28 cellular contexts compared by ENCODE assay signal in genomic region chr11:25247336-25247735, GRCh38.
"Had no signal": no experiment of that assay in that cellular context is flagged by ENCODE, and none has a peak within 500 bp of the region (broad histone marks: within the 10 kb centered on the region; RNA-seq: fewer than 3 reads in every experiment).

No MANE protein-coding gene starts in this region.

- H3K9me3 ChIP-seq: ovary, prostate gland, testis, transverse colon had no signal

- ATAC-seq: activated CD4-positive, alpha-beta T cell treated with anti-CD3 and anti-CD28 coated beads for 36 hours; activated CD8-positive, alpha-beta memory T cell treated with anti-CD3 and anti-CD28 coated beads, Interleukin-2, amount 10 ng/mL, durations not matched to agents 7 days and 5 days; activated CD8-positive, alpha-beta T cell treated with anti-CD3 and anti-CD28 coated beads, Interleukin-2, amount 10 ng/mL, durations not matched to agents 7 days and 5 days; left cardiac atrium; left ventricle myocardium superior; sciatic nerve; stimulated activated naive CD8-positive, alpha-beta T cell treated with anti-CD3 and anti-CD28 coated beads, Interleukin-15, Interleukin-2, amounts not matched to agents 100 U/mL and 50 U/mL, for 24 hours had no signal

- H3K27me3 ChIP-seq: ovary, testis, transverse colon had no signal

- H3K27ac ChIP-seq: ovary, prostate gland, skin epidermis, testis, transverse colon had no signal

- DNase-seq: activated CD4-positive, alpha-beta T cell treated with anti-CD3 and anti-CD28 coated beads for 36 hours; activated CD4-positive, CD25-positive, alpha-beta regulatory T cell; activated CD8-positive, alpha-beta memory T cell treated with anti-CD3 and anti-CD28 coated beads, Interleukin-2, amount 10 ng/mL, durations not matched to agents 7 days and 5 days; activated CD8-positive, alpha-beta T cell treated with anti-CD3 and anti-CD28 coated beads, Interleukin-2, amount 10 ng/mL, durations not matched to agents 7 days and 5 days; activated effector memory CD4-positive, alpha-beta T cell treated with Interleukin-2 at 50 U/mL for 16 hours; activated naive CD4-positive, alpha-beta T cell treated with anti-CD3 and anti-CD28 coated beads for 36 hours; activated naive CD8-positive, alpha-beta T cell treated with anti-CD3 and anti-CD28 coated beads, Interleukin-2, amount 10 ng/mL, durations not matched to agents 7 days and 5 days; amniotic stem cell; central memory CD4-positive, alpha-beta T cell; dermis blood vessel endothelial cell; effector CD8-positive, alpha-beta T cell; head of caudate nucleus; hippocampal formation; left cardiac atrium; left ventricle myocardium superior; naive B cell; nephron progenitor cell; ovary; retina; stimulated activated CD4-positive, alpha-beta T cell treated with anti-CD3 and anti-CD28 coated beads, Interleukin-12 subunit alpha, Interleukin-12 subunit beta, amount 100 ng/mL, for 4 hours; stimulated activated CD4-positive, alpha-beta T cell treated with anti-CD3 and anti-CD28 coated beads, Interleukin-4, amount 100 ng/mL, for 1 hour; stimulated activated naive CD8-positive, alpha-beta T cell treated with anti-CD3 and anti-CD28 coated beads, Interleukin-15, Interleukin-2, amounts not matched to agents 100 U/mL and 50 U/mL, for 24 hours; T-helper 1 cell; testis; transverse colon had no signal

- H3K4me1 ChIP-seq: prostate gland, testis, transverse colon had no signal

- H3K4me3 ChIP-seq: ovary, prostate gland, skin epidermis, testis, transverse colon had no signal
